Comparison of ENCODE assay signal across 8 cellular contexts in the genomic region with DNA sequence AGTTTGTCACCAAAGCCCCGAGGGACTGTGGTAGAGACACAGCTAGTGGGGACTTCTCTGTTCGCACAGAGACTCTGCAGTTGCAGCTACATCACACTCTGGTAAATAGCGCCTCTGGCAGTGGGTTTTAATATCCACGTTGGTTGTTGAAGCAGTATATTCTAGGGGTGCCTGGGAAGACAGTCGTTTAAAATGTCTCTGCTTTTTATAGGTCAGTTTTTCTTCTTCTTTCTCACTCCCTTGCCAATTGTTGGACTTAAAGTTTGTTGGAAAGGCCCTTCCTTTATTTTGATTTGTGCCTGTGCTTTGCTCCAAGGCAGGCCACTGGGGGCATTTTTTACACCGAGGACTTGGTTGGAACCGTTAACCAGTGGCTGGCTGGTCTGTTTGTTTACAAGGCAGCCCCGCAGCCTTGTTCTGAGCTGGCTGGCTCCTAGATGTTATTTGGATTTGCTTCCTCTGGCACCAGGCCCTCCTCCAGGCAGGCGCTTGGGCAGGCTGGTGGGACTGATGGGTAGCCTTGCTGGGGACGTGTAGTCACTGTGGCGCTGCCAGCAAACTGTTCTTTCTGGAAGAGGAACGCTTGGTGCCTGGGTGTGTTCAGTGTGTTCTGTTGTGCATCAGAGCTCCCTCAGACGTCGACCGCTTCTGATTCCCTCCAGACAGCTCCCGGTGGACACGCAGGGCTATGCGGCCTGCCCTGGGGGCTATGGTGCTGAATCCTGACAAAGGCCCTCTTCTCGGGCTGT.
A peak's percentile ranks its signal among the peaks of the same experiment; 100 is the strongest.
DNase-seq lines count a peak whose midpoint lies in the region; ATAC-seq and TF ChIP-seq lines count a peak whose summit lies in the region.

No MANE protein-coding gene starts in this region.

- no peak for DNase-seq in T-helper 1 cell
- DNase-seq in Right ventricle myocardium superior = peak; percentile 68
- no peak for DNase-seq in stimulated activated naive B cell treated with anti-CD40 and anti-IgM and Interleukin-4, amounts not matched to agents 10 μg/mL and 1 μg/mL and 100 μg/mL, for 72 hours
- DNase-seq in D341Med (ENCODE audit: low spot score) = no peak

- ATAC-seq in SK-N-SH treated with all-trans-retinoic acid at 6 μM for 48 hours (peak; percentile 69), Right ventricle myocardium superior (ENCODE audit: poor library complexity) (peak; percentile 95), HG02938 (IDR thresholded peaks at IDR 0.05; ENCODE audit: unreplicated experiment) (no peak), HG03280 (IDR thresholded peaks at IDR 0.05; ENCODE audit: unreplicated experiment) (no peak)
- ATAC-seq in stimulated activated naive B cell treated with anti-CD40 and anti-IgM and Interleukin-4, amounts not matched to agents 10 μg/mL and 1 μg/mL and 100 μg/mL, for 72 hours (replicated peaks) = peak; percentile 61 to 63

- peaks cover 66% of the 10 kb centered on the region for H3K4me1 Mint-ChIP-seq in T-helper 1 cell treated with Interleukin-12 subunit alpha and Interleukin-12 subunit beta and Interleukin-4 antibody, amounts not matched to agents 30 μg/mL and 1 μg/mL, for 36 hours (ENCODE audit: low read depth)
- H3K4me1 Mint-ChIP-seq in stimulated activated naive B cell treated with anti-CD40 and anti-IgM and Interleukin-4, amounts not matched to agents 10 μg/mL and 1 μg/mL and 100 μg/mL, for 72 hours = peaks cover 30 to 32% of the 10 kb centered on the region in 2 donors

- peaks cover 39% of the 10 kb centered on the region for H3K36me3 Mint-ChIP-seq in T-helper 1 cell treated with Interleukin-12 subunit alpha and Interleukin-12 subunit beta and Interleukin-4 antibody, amounts not matched to agents 30 μg/mL and 1 μg/mL, for 36 hours (ENCODE audit: low read depth)
- peaks cover 29 to 56% of the 10 kb centered on the region in 2 donors for H3K36me3 Mint-ChIP-seq in stimulated activated naive B cell treated with anti-CD40 and anti-IgM and Interleukin-4, amounts not matched to agents 10 μg/mL and 1 μg/mL and 100 μg/mL, for 72 hours

- no peaks in the 10 kb centered on the region for H3K9me3 Mint-ChIP-seq in T-helper 1 cell treated with Interleukin-12 subunit alpha and Interleukin-12 subunit beta and Interleukin-4 antibody, amounts not matched to agents 30 μg/mL and 1 μg/mL, for 36 hours
- peaks cover 0 to 2% of the 10 kb centered on the region in 2 donors for H3K9me3 Mint-ChIP-seq in stimulated activated naive B cell treated with anti-CD40 and anti-IgM and Interleukin-4, amounts not matched to agents 10 μg/mL and 1 μg/mL and 100 μg/mL, for 72 hours

- H3K27ac Mint-ChIP-seq in T-helper 1 cell treated with Interleukin-12 subunit alpha and Interleukin-12 subunit beta and Interleukin-4 antibody, amounts not matched to agents 30 μg/mL and 1 μg/mL, for 36 hours = peak overlapping the region; percentile 71
- H3K27ac Mint-ChIP-seq in stimulated activated naive B cell treated with anti-CD40 and anti-IgM and Interleukin-4, amounts not matched to agents 10 μg/mL and 1 μg/mL and 100 μg/mL, for 72 hours = peak overlapping the region; percentile 71

- intact Hi-C loops in Right ventricle myocardium superior (cut with DNase I) = no loop called here

- no peaks in the 10 kb centered on the region for H3K27me3 Mint-ChIP-seq in T-helper 1 cell treated with Interleukin-12 subunit alpha and Interleukin-12 subunit beta and Interleukin-4 antibody, amounts not matched to agents 30 μg/mL and 1 μg/mL, for 36 hours (ENCODE audit: low read depth)
- H3K27me3 Mint-ChIP-seq in stimulated activated naive B cell treated with anti-CD40 and anti-IgM and Interleukin-4, amounts not matched to agents 10 μg/mL and 1 μg/mL and 100 μg/mL, for 72 hours = no peaks in the 10 kb centered on the region

- no peak overlapping the region for H3K4me3 Mint-ChIP-seq in T-helper 1 cell treated with Interleukin-12 subunit alpha and Interleukin-12 subunit beta and Interleukin-4 antibody, amounts not matched to agents 30 μg/mL and 1 μg/mL, for 36 hours
- no peak overlapping the region for H3K4me3 Mint-ChIP-seq in stimulated activated naive B cell treated with anti-CD40 and anti-IgM and Interleukin-4, amounts not matched to agents 10 μg/mL and 1 μg/mL and 100 μg/mL, for 72 hours

TF ChIP-seq in SK-N-SH treated with all-trans-retinoic acid at 6 μM for 48 hours, 23 proteins besides CTCF, POLR2A, EP300 and RAD21:
- TF ChIP-seq, protein P1, sequence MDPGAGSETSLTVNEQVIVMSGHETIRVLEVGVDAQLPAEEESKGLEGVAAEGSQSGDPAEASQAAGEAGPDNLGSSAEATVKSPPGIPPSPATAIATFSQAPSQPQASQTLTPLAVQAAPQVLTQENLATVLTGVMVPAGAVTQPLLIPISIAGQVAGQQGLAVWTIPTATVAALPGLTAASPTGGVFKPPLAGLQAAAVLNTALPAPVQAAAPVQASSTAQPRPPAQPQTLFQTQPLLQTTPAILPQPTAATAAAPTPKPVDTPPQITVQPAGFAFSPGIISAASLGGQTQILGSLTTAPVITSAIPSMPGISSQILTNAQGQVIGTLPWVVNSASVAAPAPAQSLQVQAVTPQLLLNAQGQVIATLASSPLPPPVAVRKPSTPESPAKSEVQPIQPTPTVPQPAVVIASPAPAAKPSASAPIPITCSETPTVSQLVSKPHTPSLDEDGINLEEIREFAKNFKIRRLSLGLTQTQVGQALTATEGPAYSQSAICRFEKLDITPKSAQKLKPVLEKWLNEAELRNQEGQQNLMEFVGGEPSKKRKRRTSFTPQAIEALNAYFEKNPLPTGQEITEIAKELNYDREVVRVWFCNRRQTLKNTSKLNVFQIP (CRISPR knock-in tag; IDR thresholded peaks at IDR 0.05; ENCODE audit: borderline replicate concordance, low read depth) = no peak
- TF ChIP-seq, protein P2, sequence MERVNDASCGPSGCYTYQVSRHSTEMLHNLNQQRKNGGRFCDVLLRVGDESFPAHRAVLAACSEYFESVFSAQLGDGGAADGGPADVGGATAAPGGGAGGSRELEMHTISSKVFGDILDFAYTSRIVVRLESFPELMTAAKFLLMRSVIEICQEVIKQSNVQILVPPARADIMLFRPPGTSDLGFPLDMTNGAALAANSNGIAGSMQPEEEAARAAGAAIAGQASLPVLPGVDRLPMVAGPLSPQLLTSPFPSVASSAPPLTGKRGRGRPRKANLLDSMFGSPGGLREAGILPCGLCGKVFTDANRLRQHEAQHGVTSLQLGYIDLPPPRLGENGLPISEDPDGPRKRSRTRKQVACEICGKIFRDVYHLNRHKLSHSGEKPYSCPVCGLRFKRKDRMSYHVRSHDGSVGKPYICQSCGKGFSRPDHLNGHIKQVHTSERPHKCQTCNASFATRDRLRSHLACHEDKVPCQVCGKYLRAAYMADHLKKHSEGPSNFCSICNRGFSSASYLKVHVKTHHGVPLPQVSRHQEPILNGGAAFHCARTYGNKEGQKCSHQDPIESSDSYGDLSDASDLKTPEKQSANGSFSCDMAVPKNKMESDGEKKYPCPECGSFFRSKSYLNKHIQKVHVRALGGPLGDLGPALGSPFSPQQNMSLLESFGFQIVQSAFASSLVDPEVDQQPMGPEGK (CRISPR knock-in tag; IDR thresholded peaks at IDR 0.05; ENCODE audit: borderline replicate concordance) = no peak

Comparison
In these comparisons a context has a peak if more than half of its experiments do, and no peak if none do; other contexts are left out.
1. ATAC-seq: peak in SK-N-SH treated with all-trans-retinoic acid at 6 μM for 48 hours (single experiment), Right ventricle myocardium superior (single experiment) and stimulated activated naive B cell treated with anti-CD40 and anti-IgM and Interleukin-4, amounts not matched to agents 10 μg/mL and 1 μg/mL and 100 μg/mL, for 72 hours (2 of 2); none in HG02938 (single experiment) and HG03280 (single experiment).